3 cellular contexts compared by ENCODE assay signal in genomic region chr3:194314669-194315068, GRCh38.
A peak's percentile ranks its signal among the peaks of the same experiment; 100 is the strongest.
TF ChIP-seq lines count a peak whose summit lies in the region.

No MANE protein-coding gene starts in this region.

TF ChIP-seq in SK-N-SH, 30 proteins besides CTCF, POLR2A, EP300 and RAD21:
- TF ChIP-seq EZH2phosphoT487 (IDR thresholded peaks at IDR 0.05; ENCODE audit: borderline replicate concordance, low read depth): no peak
- no peak for TF ChIP-seq FOXJ3 (CRISPR knock-in tag; IDR thresholded peaks at IDR 0.05)

TF ChIP-seq in SK-N-SH treated with all-trans-retinoic acid at 6 μM for 48 hours, 23 proteins besides CTCF, POLR2A, EP300 and RAD21:
- TF ChIP-seq ZFP3 (CRISPR knock-in tag; IDR thresholded peaks at IDR 0.05): no peak
- no peak for TF ChIP-seq ZC3H10 (CRISPR knock-in tag; IDR thresholded peaks at IDR 0.05)
- TF ChIP-seq TOX (CRISPR knock-in tag; IDR thresholded peaks at IDR 0.05; ENCODE audit: borderline replicate concordance): no peak
- no peak for TF ChIP-seq CSDC2 (CRISPR knock-in tag; IDR thresholded peaks at IDR 0.05)
- TF ChIP-seq BACH2 (CRISPR knock-in tag; IDR thresholded peaks at IDR 0.05; ENCODE audit: borderline replicate concordance): no peak
- no peak for TF ChIP-seq PPARA (CRISPR knock-in tag; IDR thresholded peaks at IDR 0.05; ENCODE audit: borderline replicate concordance)
- no peak for TF ChIP-seq CSRNP3 (CRISPR knock-in tag; IDR thresholded peaks at IDR 0.05)
- TF ChIP-seq SNAI2 (CRISPR knock-in tag; IDR thresholded peaks at IDR 0.05): no peak
- no peak for TF ChIP-seq ISL1 (CRISPR knock-in tag; IDR thresholded peaks at IDR 0.05)
- no peak for TF ChIP-seq ZNF565 (CRISPR knock-in tag; conservative IDR thresholded peaks at IDR 0.05; ENCODE audit: low read depth)

TF ChIP-seq in HepG2, 621 proteins besides CTCF, POLR2A, EP300 and RAD21:
- peak; percentile 45; the same call in 1 of the 2 replicates for TF ChIP-seq ZNF362 (CRISPR knock-in tag; IDR thresholded peaks at IDR 0.05; ENCODE audit: borderline replicate concordance)
- TF ChIP-seq, protein P1, sequence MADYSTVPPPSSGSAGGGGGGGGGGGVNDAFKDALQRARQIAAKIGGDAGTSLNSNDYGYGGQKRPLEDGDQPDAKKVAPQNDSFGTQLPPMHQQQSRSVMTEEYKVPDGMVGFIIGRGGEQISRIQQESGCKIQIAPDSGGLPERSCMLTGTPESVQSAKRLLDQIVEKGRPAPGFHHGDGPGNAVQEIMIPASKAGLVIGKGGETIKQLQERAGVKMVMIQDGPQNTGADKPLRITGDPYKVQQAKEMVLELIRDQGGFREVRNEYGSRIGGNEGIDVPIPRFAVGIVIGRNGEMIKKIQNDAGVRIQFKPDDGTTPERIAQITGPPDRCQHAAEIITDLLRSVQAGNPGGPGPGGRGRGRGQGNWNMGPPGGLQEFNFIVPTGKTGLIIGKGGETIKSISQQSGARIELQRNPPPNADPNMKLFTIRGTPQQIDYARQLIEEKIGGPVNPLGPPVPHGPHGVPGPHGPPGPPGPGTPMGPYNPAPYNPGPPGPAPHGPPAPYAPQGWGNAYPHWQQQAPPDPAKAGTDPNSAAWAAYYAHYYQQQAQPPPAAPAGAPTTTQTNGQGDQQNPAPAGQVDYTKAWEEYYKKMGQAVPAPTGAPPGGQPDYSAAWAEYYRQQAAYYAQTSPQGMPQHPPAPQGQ (CRISPR knock-in tag; IDR thresholded peaks at IDR 0.05; ENCODE audit: borderline replicate concordance): no peak
- TF ChIP-seq NR2F6 (IDR thresholded peaks at IDR 0.05): peak; percentile 26; the same call in 1 of the 2 replicates
- TF ChIP-seq NR2F6 (CRISPR knock-in tag; IDR thresholded peaks at IDR 0.05): peak; percentile 56; the same call in 1 of the 2 replicates
- TF ChIP-seq ZNF770 (CRISPR knock-in tag; IDR thresholded peaks at IDR 0.05): peak; percentile 43; the same call in 1 of the 2 replicates
- TF ChIP-seq E2F5 (CRISPR knock-in tag; conservative IDR thresholded peaks at IDR 0.05): no peak
- TF ChIP-seq, protein P2, sequence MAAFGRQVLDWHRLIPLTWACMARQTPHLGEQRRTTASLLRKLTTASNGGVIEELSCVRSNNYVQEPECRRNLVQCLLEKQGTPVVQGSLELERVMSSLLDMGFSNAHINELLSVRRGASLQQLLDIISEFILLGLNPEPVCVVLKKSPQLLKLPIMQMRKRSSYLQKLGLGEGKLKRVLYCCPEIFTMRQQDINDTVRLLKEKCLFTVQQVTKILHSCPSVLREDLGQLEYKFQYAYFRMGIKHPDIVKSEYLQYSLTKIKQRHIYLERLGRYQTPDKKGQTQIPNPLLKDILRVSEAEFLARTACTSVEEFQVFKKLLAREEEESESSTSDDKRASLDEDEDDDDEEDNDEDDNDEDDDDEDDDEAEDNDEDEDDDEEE (CRISPR knock-in tag; IDR thresholded peaks at IDR 0.05): 0 out of 2 replicates have a peak, but pooled peaks have one; percentile 3
- TF ChIP-seq SP5 (CRISPR knock-in tag; IDR thresholded peaks at IDR 0.05; ENCODE audit: borderline replicate concordance, low read depth): peak; percentile 30; the same call in 1 of the 2 replicates
- TF ChIP-seq TOE1 (CRISPR knock-in tag; IDR thresholded peaks at IDR 0.05): no peak
- TF ChIP-seq, protein P3, sequence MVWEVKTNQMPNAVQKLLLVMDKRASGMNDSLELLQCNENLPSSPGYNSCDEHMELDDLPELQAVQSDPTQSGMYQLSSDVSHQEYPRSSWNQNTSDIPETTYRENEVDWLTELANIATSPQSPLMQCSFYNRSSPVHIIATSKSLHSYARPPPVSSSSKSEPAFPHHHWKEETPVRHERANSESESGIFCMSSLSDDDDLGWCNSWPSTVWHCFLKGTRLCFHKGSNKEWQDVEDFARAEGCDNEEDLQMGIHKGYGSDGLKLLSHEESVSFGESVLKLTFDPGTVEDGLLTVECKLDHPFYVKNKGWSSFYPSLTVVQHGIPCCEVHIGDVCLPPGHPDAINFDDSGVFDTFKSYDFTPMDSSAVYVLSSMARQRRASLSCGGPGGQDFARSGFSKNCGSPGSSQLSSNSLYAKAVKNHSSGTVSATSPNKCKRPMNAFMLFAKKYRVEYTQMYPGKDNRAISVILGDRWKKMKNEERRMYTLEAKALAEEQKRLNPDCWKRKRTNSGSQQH (CRISPR knock-in tag; IDR thresholded peaks at IDR 0.05; ENCODE audit: low read depth): 0 out of 2 replicates have a peak, but pooled peaks have one; percentile 14
- TF ChIP-seq SOX13 (IDR thresholded peaks at IDR 0.05): no peak
- TF ChIP-seq SOX13 (CRISPR knock-in tag; conservative IDR thresholded peaks at IDR 0.05 in 1 of 2, IDR thresholded peaks at IDR 0.05 in 1 of 2): peak in 1 of 2 experiments; percentile 42; a peak in 1 of 4 replicates
- no peak for TF ChIP-seq ZNF296 (CRISPR knock-in tag; conservative IDR thresholded peaks at IDR 0.05)
